ENCODE assay signal across 8 cellular contexts in the genomic region with DNA sequence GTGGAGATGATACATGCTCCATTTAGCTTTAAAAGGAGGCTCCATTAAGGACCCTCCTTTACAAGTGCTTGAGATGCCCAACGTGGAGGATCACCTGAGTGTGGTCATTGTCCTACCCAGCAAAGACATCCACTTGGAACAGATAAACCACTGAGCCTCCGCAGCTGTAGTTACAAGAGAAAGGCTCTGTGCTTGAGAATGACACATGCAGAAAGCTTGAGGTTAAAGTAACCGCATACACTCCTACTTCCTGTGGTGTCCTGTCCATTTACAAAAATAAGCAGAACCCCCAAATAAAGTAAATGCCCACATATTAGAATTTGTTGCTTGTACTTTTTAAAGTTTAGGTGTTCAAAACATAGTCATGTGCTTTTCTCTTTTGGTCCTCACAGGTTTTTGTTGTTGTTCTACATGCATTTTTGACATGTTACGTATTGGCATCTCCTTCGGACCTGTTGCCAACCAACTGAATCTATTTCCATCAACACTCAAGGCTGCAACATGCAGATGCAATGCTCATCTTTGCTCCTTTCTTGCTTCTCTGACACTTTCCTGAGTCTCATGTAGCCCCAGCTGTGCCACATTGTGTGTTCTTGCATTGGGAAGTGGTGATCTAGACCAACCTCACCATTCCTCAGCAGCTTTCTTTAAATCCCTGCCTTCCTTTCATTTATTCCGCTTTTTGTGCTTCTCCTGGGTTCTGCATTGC.
DNase-seq lines count a peak whose midpoint lies in the region; ATAC-seq and TF ChIP-seq lines count a peak whose summit lies in the region.
"Had no signal": no experiment of that assay in that cellular context is flagged by ENCODE, and none has a peak within 500 bp of the region (broad histone marks: within the 10 kb centered on the region; RNA-seq: fewer than 3 reads in every experiment).

No MANE protein-coding gene starts in this region.

- no peak overlapping the region for H3K4me3 Mint-ChIP-seq in stimulated activated naive B cell treated with anti-CD40 and anti-IgM and Interleukin-4, amounts not matched to agents 10 μg/mL and 1 μg/mL and 100 μg/mL, for 72 hours
- H3K4me3 Mint-ChIP-seq: T-helper 1 cell treated with Interleukin-12 subunit alpha and Interleukin-12 subunit beta and Interleukin-4 antibody, amounts not matched to agents 30 μg/mL and 1 μg/mL, for 36 hours had no signal

- H3K36me3 Mint-ChIP-seq in stimulated activated naive B cell treated with anti-CD40 and anti-IgM and Interleukin-4, amounts not matched to agents 10 μg/mL and 1 μg/mL and 100 μg/mL, for 72 hours: peaks cover 0 to 1% of the 10 kb centered on the region in 2 donors

- peaks cover 3 to 7% of the 10 kb centered on the region in 2 donors for H3K4me1 Mint-ChIP-seq in stimulated activated naive B cell treated with anti-CD40 and anti-IgM and Interleukin-4, amounts not matched to agents 10 μg/mL and 1 μg/mL and 100 μg/mL, for 72 hours

- H3K27me3 Mint-ChIP-seq in stimulated activated naive B cell treated with anti-CD40 and anti-IgM and Interleukin-4, amounts not matched to agents 10 μg/mL and 1 μg/mL and 100 μg/mL, for 72 hours: peaks cover 7 to 14% of the 10 kb centered on the region in 2 donors

- ATAC-seq in GM19397 (IDR thresholded peaks at IDR 0.05; ENCODE audit: unreplicated experiment) (peak; percentile 92), HG03103 (IDR thresholded peaks at IDR 0.05; ENCODE audit: low read depth, unreplicated experiment) (peak; percentile 95), SK-N-SH treated with all-trans-retinoic acid at 6 μM for 48 hours (peak; percentile 83)
- ATAC-seq in stimulated activated naive B cell treated with anti-CD40 and anti-IgM and Interleukin-4, amounts not matched to agents 10 μg/mL and 1 μg/mL and 100 μg/mL, for 72 hours (replicated peaks): peak; percentile 64 to 67

- no peak overlapping the region for H3K27ac Mint-ChIP-seq in stimulated activated naive B cell treated with anti-CD40 and anti-IgM and Interleukin-4, amounts not matched to agents 10 μg/mL and 1 μg/mL and 100 μg/mL, for 72 hours
- H3K27ac Mint-ChIP-seq: T-helper 1 cell treated with Interleukin-12 subunit alpha and Interleukin-12 subunit beta and Interleukin-4 antibody, amounts not matched to agents 30 μg/mL and 1 μg/mL, for 36 hours had no signal

- no peak for DNase-seq in stimulated activated naive B cell treated with anti-CD40 and anti-IgM and Interleukin-4, amounts not matched to agents 10 μg/mL and 1 μg/mL and 100 μg/mL, for 72 hours
- DNase-seq in iPS-NIHi7 (ENCODE audit: extremely low spot score) (no peak), activated gamma-delta T cell treated with Interleukin-2 at 50 U/mL for 16 hours (no peak), cortex of kidney (lab: John Stamatoyannopoulos, UW) (no peak)

- H3K9me3 Mint-ChIP-seq in stimulated activated naive B cell treated with anti-CD40 and anti-IgM and Interleukin-4, amounts not matched to agents 10 μg/mL and 1 μg/mL and 100 μg/mL, for 72 hours: no peaks in the 10 kb centered on the region
- H3K9me3 Mint-ChIP-seq: T-helper 1 cell treated with Interleukin-12 subunit alpha and Interleukin-12 subunit beta and Interleukin-4 antibody, amounts not matched to agents 30 μg/mL and 1 μg/mL, for 36 hours had no signal

TF ChIP-seq in SK-N-SH treated with all-trans-retinoic acid at 6 μM for 48 hours, 23 proteins besides CTCF, POLR2A, EP300 and RAD21:
- TF ChIP-seq GLIS3 (CRISPR knock-in tag; IDR thresholded peaks at IDR 0.05): no peak
- TF ChIP-seq ESRRG (CRISPR knock-in tag; IDR thresholded peaks at IDR 0.05): no peak
- TF ChIP-seq, protein P1, sequence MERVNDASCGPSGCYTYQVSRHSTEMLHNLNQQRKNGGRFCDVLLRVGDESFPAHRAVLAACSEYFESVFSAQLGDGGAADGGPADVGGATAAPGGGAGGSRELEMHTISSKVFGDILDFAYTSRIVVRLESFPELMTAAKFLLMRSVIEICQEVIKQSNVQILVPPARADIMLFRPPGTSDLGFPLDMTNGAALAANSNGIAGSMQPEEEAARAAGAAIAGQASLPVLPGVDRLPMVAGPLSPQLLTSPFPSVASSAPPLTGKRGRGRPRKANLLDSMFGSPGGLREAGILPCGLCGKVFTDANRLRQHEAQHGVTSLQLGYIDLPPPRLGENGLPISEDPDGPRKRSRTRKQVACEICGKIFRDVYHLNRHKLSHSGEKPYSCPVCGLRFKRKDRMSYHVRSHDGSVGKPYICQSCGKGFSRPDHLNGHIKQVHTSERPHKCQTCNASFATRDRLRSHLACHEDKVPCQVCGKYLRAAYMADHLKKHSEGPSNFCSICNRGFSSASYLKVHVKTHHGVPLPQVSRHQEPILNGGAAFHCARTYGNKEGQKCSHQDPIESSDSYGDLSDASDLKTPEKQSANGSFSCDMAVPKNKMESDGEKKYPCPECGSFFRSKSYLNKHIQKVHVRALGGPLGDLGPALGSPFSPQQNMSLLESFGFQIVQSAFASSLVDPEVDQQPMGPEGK (CRISPR knock-in tag; IDR thresholded peaks at IDR 0.05; ENCODE audit: borderline replicate concordance): no peak
- TF ChIP-seq, protein P2, sequence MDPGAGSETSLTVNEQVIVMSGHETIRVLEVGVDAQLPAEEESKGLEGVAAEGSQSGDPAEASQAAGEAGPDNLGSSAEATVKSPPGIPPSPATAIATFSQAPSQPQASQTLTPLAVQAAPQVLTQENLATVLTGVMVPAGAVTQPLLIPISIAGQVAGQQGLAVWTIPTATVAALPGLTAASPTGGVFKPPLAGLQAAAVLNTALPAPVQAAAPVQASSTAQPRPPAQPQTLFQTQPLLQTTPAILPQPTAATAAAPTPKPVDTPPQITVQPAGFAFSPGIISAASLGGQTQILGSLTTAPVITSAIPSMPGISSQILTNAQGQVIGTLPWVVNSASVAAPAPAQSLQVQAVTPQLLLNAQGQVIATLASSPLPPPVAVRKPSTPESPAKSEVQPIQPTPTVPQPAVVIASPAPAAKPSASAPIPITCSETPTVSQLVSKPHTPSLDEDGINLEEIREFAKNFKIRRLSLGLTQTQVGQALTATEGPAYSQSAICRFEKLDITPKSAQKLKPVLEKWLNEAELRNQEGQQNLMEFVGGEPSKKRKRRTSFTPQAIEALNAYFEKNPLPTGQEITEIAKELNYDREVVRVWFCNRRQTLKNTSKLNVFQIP (CRISPR knock-in tag; IDR thresholded peaks at IDR 0.05; ENCODE audit: borderline replicate concordance, low read depth): no peak
- TF ChIP-seq ARNTL (CRISPR knock-in tag; IDR thresholded peaks at IDR 0.05; ENCODE audit: borderline replicate concordance, low read depth): no peak
- TF ChIP-seq ZNF70 (CRISPR knock-in tag; IDR thresholded peaks at IDR 0.05): no peak
- no peak for TF ChIP-seq CSDC2 (CRISPR knock-in tag; IDR thresholded peaks at IDR 0.05)
- no peak for TF ChIP-seq TCF4 (CRISPR knock-in tag; IDR thresholded peaks at IDR 0.05; ENCODE audit: borderline replicate concordance)
- TF ChIP-seq BACH2 (CRISPR knock-in tag; IDR thresholded peaks at IDR 0.05; ENCODE audit: borderline replicate concordance): no peak
- no peak for TF ChIP-seq OSR1 (CRISPR knock-in tag; IDR thresholded peaks at IDR 0.05)
- TF ChIP-seq, protein P3, sequence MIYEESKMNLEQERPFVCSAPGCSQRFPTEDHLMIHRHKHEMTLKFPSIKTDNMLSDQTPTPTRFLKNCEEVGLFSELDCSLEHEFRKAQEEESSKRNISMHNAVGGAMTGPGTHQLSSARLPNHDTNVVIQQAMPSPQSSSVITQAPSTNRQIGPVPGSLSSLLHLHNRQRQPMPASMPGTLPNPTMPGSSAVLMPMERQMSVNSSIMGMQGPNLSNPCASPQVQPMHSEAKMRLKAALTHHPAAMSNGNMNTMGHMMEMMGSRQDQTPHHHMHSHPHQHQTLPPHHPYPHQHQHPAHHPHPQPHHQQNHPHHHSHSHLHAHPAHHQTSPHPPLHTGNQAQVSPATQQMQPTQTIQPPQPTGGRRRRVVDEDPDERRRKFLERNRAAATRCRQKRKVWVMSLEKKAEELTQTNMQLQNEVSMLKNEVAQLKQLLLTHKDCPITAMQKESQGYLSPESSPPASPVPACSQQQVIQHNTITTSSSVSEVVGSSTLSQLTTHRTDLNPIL (CRISPR knock-in tag; IDR thresholded peaks at IDR 0.05; ENCODE audit: low read depth): no peak
